Comparison of ENCODE assay signal across 9 cellular contexts in the genomic region with DNA sequence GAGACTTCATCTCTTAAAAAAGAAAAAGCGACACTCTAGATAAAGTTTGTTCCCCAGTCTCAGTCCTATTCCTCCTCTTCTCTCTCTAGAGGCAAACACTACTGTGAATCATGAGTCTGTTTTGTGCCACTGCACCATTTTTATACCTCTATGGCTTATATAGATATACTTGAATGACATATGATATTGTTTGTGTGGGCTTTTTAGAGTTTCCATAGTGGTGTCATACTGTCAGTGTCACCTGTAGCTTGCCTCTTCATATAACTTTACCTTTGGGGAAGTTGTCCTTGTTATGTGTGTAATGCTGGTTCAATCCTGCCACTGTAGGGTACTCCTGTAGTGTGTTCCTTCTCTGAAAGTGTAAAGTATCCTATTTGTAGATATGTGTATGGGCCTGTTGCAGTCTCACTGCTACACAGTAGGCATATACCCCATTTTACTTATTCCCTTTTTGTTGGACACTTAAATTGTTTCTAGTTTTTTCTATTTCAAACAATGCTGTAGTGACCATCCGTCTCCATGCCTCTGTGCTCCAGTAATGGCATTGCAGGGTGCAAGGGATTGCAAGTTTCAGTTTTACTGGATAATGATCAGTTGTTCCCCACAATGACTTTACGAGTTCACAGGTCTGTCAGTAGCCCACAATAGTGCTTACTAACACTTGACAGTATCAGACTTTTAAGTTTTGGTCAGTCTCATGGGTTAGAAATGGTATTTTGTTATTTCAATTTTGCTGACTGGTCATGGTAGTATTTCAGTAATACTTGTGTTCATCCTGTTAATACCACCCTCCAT. TPM values are rescaled to one million over a fixed set of nuclear protein-coding genes. Genes with fewer than 3 reads are reported as not detected.
DNase-seq lines count a peak whose midpoint lies in the region; ATAC-seq and TF ChIP-seq lines count a peak whose summit lies in the region.
"Had no signal": no experiment of that assay in that cellular context is flagged by ENCODE, and none has a peak within 500 bp of the region (broad histone marks: within the 10 kb centered on the region; RNA-seq: fewer than 3 reads in every experiment).

No MANE protein-coding gene starts in this region.

- CTCF ChIA-PET in SK-N-SH (lab: Yijun Ruan, JAX): interaction anchor here (1.8 kb wide), 1 partner anchor 169 kb away, joined by 7 read pairs; no protein-coding TSS in a partner anchor
- CTCF ChIA-PET in WTC11 (lab: Charles Lee): no interaction called here

- H3F3A ChIP-seq in SK-N-SH (replicated peaks; ENCODE audit: insufficient read depth): peaks cover 13% of the 10 kb centered on the region

- H3K4me3 Mint-ChIP-seq in WTC11: no peak overlapping the region
- peak overlapping the region in 1 of 2 donors; percentile 29 for H3K4me3 Mint-ChIP-seq in stimulated activated naive B cell treated with anti-CD40 and anti-IgM and Interleukin-4, amounts not matched to agents 10 μg/mL and 1 μg/mL and 100 μg/mL, for 72 hours

- H3K36me3 ChIP-seq in SK-N-SH (replicated peaks in 1 of 2; ENCODE audit: control insufficient read depth in 1 of 2, insufficient read depth in 2 of 2, low read length in 1 of 2): peaks cover 31 to 43% of the 10 kb centered on the region in 2 experiments

- peak overlapping the region; percentile 56; the same call in 1 of the 2 replicates for H3K27ac Mint-ChIP-seq in WTC11
- peak overlapping the region; percentile 43 for H3K27ac Mint-ChIP-seq in stimulated activated naive B cell treated with anti-CD40 and anti-IgM and Interleukin-4, amounts not matched to agents 10 μg/mL and 1 μg/mL and 100 μg/mL, for 72 hours

- H2AFZ ChIP-seq in SK-N-SH (ENCODE audit: low read depth): no peak overlapping the region

- ATAC-seq in SK-N-SH treated with all-trans-retinoic acid at 6 μM for 48 hours (no peak), WTC11 (no peak)
- no peak for ATAC-seq in stimulated activated naive B cell treated with anti-CD40 and anti-IgM and Interleukin-4, amounts not matched to agents 10 μg/mL and 1 μg/mL and 100 μg/mL, for 72 hours (replicated peaks)

- TF ChIP-seq EP300 in SK-N-SH (IDR thresholded peaks at IDR 0.05; ENCODE audit: borderline replicate concordance in 1 of 2, low read depth in 1 of 2, low read length in 1 of 2): no peak

- H3K4me1 Mint-ChIP-seq in WTC11: peaks cover 28% of the 10 kb centered on the region
- H3K4me1 Mint-ChIP-seq in stimulated activated naive B cell treated with anti-CD40 and anti-IgM and Interleukin-4, amounts not matched to agents 10 μg/mL and 1 μg/mL and 100 μg/mL, for 72 hours: peaks cover 27 to 67% of the 10 kb centered on the region in 2 donors

- no peak for TF ChIP-seq RAD21 in SK-N-SH (IDR thresholded peaks at IDR 0.05; ENCODE audit: low read length)

- H3K9me2 ChIP-seq in SK-N-SH: no peaks in the 10 kb centered on the region

- H3K4me1 ChIP-seq in SK-N-SH (ENCODE audit: control insufficient read depth in 1 of 2, insufficient read depth in 2 of 2, low read depth in 1 of 2, low read length in 1 of 2): peaks cover 9 to 22% of the 10 kb centered on the region in 2 experiments; a peak in 2 of 4 replicates

- no peaks in the 10 kb centered on the region for H3K9me3 ChIP-seq in SK-N-SH

- peak overlapping the region; percentile 6; the same call in 1 of the 2 replicates for H3K9ac ChIP-seq in SK-N-SH

- no peak for TF ChIP-seq CTCF in SK-N-SH (IDR thresholded peaks at IDR 0.05)
- no peak for TF ChIP-seq CTCF in WTC11 (IDR thresholded peaks at IDR 0.05)
- TF ChIP-seq CTCF in fibroblast of mammary gland (conservative IDR thresholded peaks at IDR 0.05; ENCODE audit: control insufficient read depth, insufficient read depth, low read depth, low read length): no peak

- H3K27me3 Mint-ChIP-seq in WTC11 (ENCODE audit: low read depth): peaks cover 2% of the 10 kb centered on the region; the same call in 1 of the 2 replicates
- no peaks in the 10 kb centered on the region for H3K27me3 Mint-ChIP-seq in stimulated activated naive B cell treated with anti-CD40 and anti-IgM and Interleukin-4, amounts not matched to agents 10 μg/mL and 1 μg/mL and 100 μg/mL, for 72 hours

- no peak for DNase-seq in SK-N-SH
- no peak for DNase-seq in WTC11 (ENCODE audit: low spot score)
- DNase-seq in fibroblast of mammary gland (ENCODE audit: low read depth): peak; percentile 10
- no peak for DNase-seq in stimulated activated naive B cell treated with anti-CD40 and anti-IgM and Interleukin-4, amounts not matched to agents 10 μg/mL and 1 μg/mL and 100 μg/mL, for 72 hours
- DNase-seq in DMS153 treated with DMSO at 0.1 percent for 48 hours (lab: John Stamatoyannopoulos, UW; ENCODE audit: unreplicated experiment): no peak
- DNase-seq in kidney tubule cell (ENCODE audit: low spot score): no peak
- DNase-seq in NCI-H1417 (lab: John Stamatoyannopoulos, UW): no peak

- POLR2A ChIA-PET in SK-N-SH (lab: Yijun Ruan, JAX) (no interaction called here), WTC11 (lab: Charles Lee) (no interaction called here)

- peaks cover 29% of the 10 kb centered on the region for H4K20me1 ChIP-seq in SK-N-SH (ENCODE audit: insufficient read depth)

- peak overlapping the region; percentile 62 for H3K4me2 ChIP-seq in SK-N-SH

- WGBS in SK-N-SH (ENCODE audit: low lambda C conversion rate): 96% methylated on average over 3 of the region's 3 CpGs

- H3K4me3 ChIP-seq in SK-N-SH (ENCODE audit: low read depth in 2 of 2, low read length in 1 of 2) (peak overlapping the region; percentile 12 to 54; a peak in 3 of 4 replicates), fibroblast of mammary gland (ENCODE audit: control insufficient read depth, low read depth, low read length) (no peak overlapping the region)

- H3K9me3 Mint-ChIP-seq in WTC11: peaks cover 3% of the 10 kb centered on the region; the same call in 1 of the 2 replicates
- peaks cover 0 to 2% of the 10 kb centered on the region in 2 donors for H3K9me3 Mint-ChIP-seq in stimulated activated naive B cell treated with anti-CD40 and anti-IgM and Interleukin-4, amounts not matched to agents 10 μg/mL and 1 μg/mL and 100 μg/mL, for 72 hours

- peaks cover 70% of the 10 kb centered on the region for H3K79me2 ChIP-seq in SK-N-SH (ENCODE audit: insufficient read depth)

- peaks cover 25% of the 10 kb centered on the region for H3K36me3 Mint-ChIP-seq in WTC11
- H3K36me3 Mint-ChIP-seq in stimulated activated naive B cell treated with anti-CD40 and anti-IgM and Interleukin-4, amounts not matched to agents 10 μg/mL and 1 μg/mL and 100 μg/mL, for 72 hours: peaks cover 22 to 35% of the 10 kb centered on the region in 2 donors

- H3K27ac ChIP-seq in SK-N-SH (ENCODE audit: low read depth in 2 of 2, low read length in 1 of 2): peak overlapping the region in 1 of 2 experiments; percentile 11; a peak in 1 of 4 replicates

- no peaks in the 10 kb centered on the region for H3K27me3 ChIP-seq in SK-N-SH (ENCODE audit: insufficient read depth)

TF ChIP-seq in SK-N-SH, 30 proteins besides CTCF, POLR2A, EP300 and RAD21 (continues in another document):
- no peak for TF ChIP-seq SMC3 (IDR thresholded peaks at IDR 0.05; ENCODE audit: low read depth, low read length)

TF ChIP-seq in SK-N-SH treated with all-trans-retinoic acid at 6 μM for 48 hours, 23 proteins besides CTCF, POLR2A, EP300 and RAD21 (continues in another document):
- no peak for TF ChIP-seq ZC3H10 (CRISPR knock-in tag; IDR thresholded peaks at IDR 0.05)
- TF ChIP-seq ISL1 (CRISPR knock-in tag; IDR thresholded peaks at IDR 0.05): no peak
- no peak for TF ChIP-seq POU6F1 (CRISPR knock-in tag; IDR thresholded peaks at IDR 0.05; ENCODE audit: borderline replicate concordance, low read depth)
- TF ChIP-seq TCF4 (CRISPR knock-in tag; IDR thresholded peaks at IDR 0.05; ENCODE audit: borderline replicate concordance): no peak
- TF ChIP-seq GLIS3 (CRISPR knock-in tag; IDR thresholded peaks at IDR 0.05): no peak
- TF ChIP-seq PPARA (CRISPR knock-in tag; IDR thresholded peaks at IDR 0.05; ENCODE audit: borderline replicate concordance): no peak
- TF ChIP-seq CSDC2 (CRISPR knock-in tag; IDR thresholded peaks at IDR 0.05): no peak

TF ChIP-seq in WTC11, 78 proteins besides CTCF, POLR2A, EP300 and RAD21 (continues in another document):
- TF ChIP-seq, protein P1, sequence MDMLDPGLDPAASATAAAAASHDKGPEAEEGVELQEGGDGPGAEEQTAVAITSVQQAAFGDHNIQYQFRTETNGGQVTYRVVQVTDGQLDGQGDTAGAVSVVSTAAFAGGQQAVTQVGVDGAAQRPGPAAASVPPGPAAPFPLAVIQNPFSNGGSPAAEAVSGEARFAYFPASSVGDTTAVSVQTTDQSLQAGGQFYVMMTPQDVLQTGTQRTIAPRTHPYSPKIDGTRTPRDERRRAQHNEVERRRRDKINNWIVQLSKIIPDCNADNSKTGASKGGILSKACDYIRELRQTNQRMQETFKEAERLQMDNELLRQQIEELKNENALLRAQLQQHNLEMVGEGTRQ (CRISPR knock-in tag; IDR thresholded peaks at IDR 0.05): no peak

RNA-seq across cellular contexts. Expression of gene PRMT2, which starts 2.7 kb away (rescaled TPM):
- 274 and 278 TPM in 2 replicates for polyA plus RNA-seq in SK-N-SH (2012; rRNA removed)
- 224 and 249 TPM in 2 replicates for polyA plus RNA-seq in SK-N-SH (2012; cell fraction: cytosol; rRNA removed)
- polyA plus RNA-seq in SK-N-SH (2012; cell fraction: nucleus; rRNA removed): 250 and 278 TPM in 2 replicates
- 53.7 to 57.9 TPM (median 56.6 TPM) in 3 replicates for total RNA-seq in WTC11 (2021)

RNA-seq across cellular contexts. Expression of gene S100B, which starts 33.3 kb away (rescaled TPM):
- polyA plus RNA-seq in SK-N-SH (2012; rRNA removed): 0.12 and 0.24 TPM in 2 replicates
- 0.62 and 0.72 TPM in 2 replicates for polyA plus RNA-seq in SK-N-SH (2012; cell fraction: cytosol; rRNA removed)
- polyA plus RNA-seq in SK-N-SH (2012; cell fraction: nucleus; rRNA removed): not detected in 2 replicates
- 0.34 to 0.46 TPM in 2 of 3 replicates, not detected in the other for total RNA-seq in WTC11 (2021)
- total RNA-seq: OCI-LY7 had no signal
